Comparison of ENCODE assay signal across 1 cellular context in the genomic region with DNA sequence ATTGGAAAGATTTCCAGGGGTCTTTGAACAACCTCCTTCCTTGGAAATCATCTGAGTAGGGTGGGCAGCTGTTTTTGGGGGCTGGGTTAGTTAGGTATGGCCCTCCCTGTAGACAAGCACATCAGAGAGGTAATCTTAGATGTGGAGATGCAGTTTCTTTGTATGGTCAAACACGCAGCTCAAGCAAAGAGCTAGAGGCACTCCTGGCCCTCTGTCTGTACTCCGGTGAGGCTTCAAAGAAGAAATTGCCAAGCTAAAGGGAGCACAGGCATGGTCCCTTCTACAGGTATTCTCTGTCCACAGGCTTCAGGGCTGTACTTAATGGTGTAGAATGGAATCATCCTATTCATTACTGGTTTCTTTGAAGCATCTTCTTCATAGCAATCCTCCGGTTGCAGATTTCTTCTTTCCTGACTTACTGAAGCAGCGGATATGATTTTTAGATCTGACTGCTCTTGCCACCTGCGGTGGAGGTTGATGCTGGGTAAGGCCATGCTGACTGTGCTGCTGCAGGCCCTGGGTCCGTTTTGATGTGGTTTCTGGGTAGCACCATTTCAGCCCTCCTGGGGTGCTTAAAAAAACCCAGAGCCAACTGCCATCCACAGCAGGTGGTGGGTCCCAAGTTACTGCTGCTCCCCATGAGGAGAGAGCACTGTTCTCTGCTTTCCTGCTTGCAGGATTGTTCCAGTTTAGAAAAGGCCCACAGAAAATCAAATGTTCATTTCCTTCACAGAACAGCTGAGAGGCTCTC.
TF ChIP-seq lines count a peak whose summit lies in the region.

No MANE protein-coding gene starts in this region.

TF ChIP-seq in HepG2, 621 proteins besides CTCF, POLR2A, EP300 and RAD21 (continued from another document):
- TF ChIP-seq, protein P1, sequence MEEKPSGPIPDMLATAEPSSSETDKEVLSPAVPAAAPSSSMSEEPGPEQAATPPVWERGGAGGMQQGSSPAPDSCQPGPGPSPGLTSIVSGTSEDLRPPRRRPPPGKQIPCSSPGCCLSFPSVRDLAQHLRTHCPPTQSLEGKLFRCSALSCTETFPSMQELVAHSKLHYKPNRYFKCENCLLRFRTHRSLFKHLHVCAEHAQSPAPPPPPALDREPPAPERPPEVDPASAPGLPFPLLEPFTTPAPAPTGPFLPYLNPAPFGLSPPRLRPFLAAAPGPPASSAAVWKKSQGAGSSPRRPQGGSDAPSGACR (CRISPR knock-in tag; IDR thresholded peaks at IDR 0.05): no peak
- no peak for TF ChIP-seq SKI (IDR thresholded peaks at IDR 0.05; ENCODE audit: partially characterized antibody)
- no peak for TF ChIP-seq CAMTA2 (CRISPR knock-in tag; IDR thresholded peaks at IDR 0.05; ENCODE audit: borderline replicate concordance)
- no peak for TF ChIP-seq NR1H2 (CRISPR knock-in tag; IDR thresholded peaks at IDR 0.05; ENCODE audit: borderline replicate concordance, low read depth)
- TF ChIP-seq ZNF616 (CRISPR knock-in tag; IDR thresholded peaks at IDR 0.05; ENCODE audit: low read depth): no peak
